Comparison of ENCODE assay signal across 8 cellular contexts in genomic region chr5:72166070-72166979, GRCh38. TPM values are rescaled to one million over a fixed set of nuclear protein-coding genes. Genes with fewer than 3 reads are reported as not detected.
A peak's percentile ranks its signal among the peaks of the same experiment; 100 is the strongest.
DNase-seq lines count a peak whose midpoint lies in the region; ATAC-seq, FAIRE-seq and TF ChIP-seq lines count a peak whose summit lies in the region.

No MANE protein-coding gene starts in this region.

- DNase-seq in NCI-H1105 treated with DMSO at 0.1 percent for 48 hours (lab: John Stamatoyannopoulos, UW) (peak; percentile 94), adrenal gland (peak; percentile 25 to 88 (median 28)), left ventricle myocardium inferior (peak; percentile 39), small intestine (peak; percentile 78), AML-193 (lab: John Stamatoyannopoulos, UW) (no peak), natural killer cell (no peak)
- no peak for DNase-seq in natural killer cell treated with Interleukin-12 subunit alpha and Interleukin-12 subunit beta and Interleukin-15 and Interleukin-18, amount 100 ng/mL, for 72 hours (ENCODE audit: low spot score)

- no peak for ATAC-seq in HG03095 (IDR thresholded peaks at IDR 0.05; ENCODE audit: unreplicated experiment)
- no peak for ATAC-seq in natural killer cell treated with Interleukin-12 subunit alpha and Interleukin-12 subunit beta and Interleukin-15 and Interleukin-18, amount 100 ng/mL, for 72 hours
- ATAC-seq in natural killer cell = no peak

- no peak overlapping the region for H3K27ac Mint-ChIP-seq in natural killer cell treated with Interleukin-12 subunit alpha and Interleukin-12 subunit beta and Interleukin-15 and Interleukin-18, amount 100 ng/mL, for 72 hours
- H3K27ac Mint-ChIP-seq in natural killer cell = no peak overlapping the region

- H3K36me3 Mint-ChIP-seq in natural killer cell treated with Interleukin-12 subunit alpha and Interleukin-12 subunit beta and Interleukin-15 and Interleukin-18, amount 100 ng/mL, for 72 hours = no peaks in the 10 kb centered on the region
- no peaks in the 10 kb centered on the region for H3K36me3 Mint-ChIP-seq in natural killer cell

- H3K4me1 ChIP-seq in adrenal gland (replicated peaks in 1 of 2) (peaks cover 0 to 23% of the 10 kb centered on the region in 2 donors), left ventricle myocardium inferior (peaks cover 43% of the 10 kb centered on the region), small intestine (ENCODE audit: control insufficient read depth in 2 of 2, insufficient read depth in 1 of 2, low read depth in 1 of 2, low read length in 1 of 2) (no peaks in the 10 kb centered on the region)

- H3K9me3 Mint-ChIP-seq in natural killer cell treated with Interleukin-12 subunit alpha and Interleukin-12 subunit beta and Interleukin-15 and Interleukin-18, amount 100 ng/mL, for 72 hours = no peaks in the 10 kb centered on the region
- H3K9me3 Mint-ChIP-seq in natural killer cell = no peaks in the 10 kb centered on the region

- H3K36me3 ChIP-seq in adrenal gland (replicated peaks in 1 of 2) (no peaks in the 10 kb centered on the region), left ventricle myocardium inferior (no peaks in the 10 kb centered on the region), small intestine (ENCODE audit: control insufficient read depth in 2 of 2, insufficient read depth in 2 of 2, low read length in 2 of 2) (no peaks in the 10 kb centered on the region)

- H3K4me3 ChIP-seq in adrenal gland (no peak overlapping the region), left ventricle myocardium inferior (peak overlapping the region; percentile 46), small intestine (ENCODE audit: low read depth in 1 of 2, low read length in 2 of 2) (no peak overlapping the region)

- H3K27ac ChIP-seq in adrenal gland = peak overlapping the region in 3 of 5 donors; percentile 8 to 71 (median 52)
- H3K27ac ChIP-seq in left ventricle myocardium inferior (replicated peaks) = peak overlapping the region; percentile 71
- H3K27ac ChIP-seq in small intestine (ENCODE audit: low read depth in 1 of 2, low read length in 1 of 2) = peak overlapping the region in 1 of 2 donors; percentile 22

- intact Hi-C loops in adrenal gland (cut with DNase I) = no loop called here
- intact Hi-C loops in left ventricle myocardium inferior (cut with micrococcal nuclease) = no loop called here
- intact Hi-C loops in natural killer cell (cut with micrococcal nuclease) = no loop called here

- no peaks in the 10 kb centered on the region for H3K9me3 ChIP-seq in adrenal gland (replicated peaks in 1 of 3)
- H3K9me3 ChIP-seq in left ventricle myocardium inferior (replicated peaks) = no peaks in the 10 kb centered on the region
- no peaks in the 10 kb centered on the region for H3K9me3 ChIP-seq in small intestine (ENCODE audit: control insufficient read depth, low read depth)

- H3K27me3 Mint-ChIP-seq in natural killer cell treated with Interleukin-12 subunit alpha and Interleukin-12 subunit beta and Interleukin-15 and Interleukin-18, amount 100 ng/mL, for 72 hours = peaks cover 31 to 68% of the 10 kb centered on the region in 2 donors
- peaks cover 27 to 42% of the 10 kb centered on the region in 2 donors for H3K27me3 Mint-ChIP-seq in natural killer cell (ENCODE audit: low read depth in 2 of 2)

- no peak for FAIRE-seq in small intestine (lab: Jason Lieb, UNC)

- H3K4me3 Mint-ChIP-seq in natural killer cell treated with Interleukin-12 subunit alpha and Interleukin-12 subunit beta and Interleukin-15 and Interleukin-18, amount 100 ng/mL, for 72 hours = no peak overlapping the region
- H3K4me3 Mint-ChIP-seq in natural killer cell = no peak overlapping the region

- TF ChIP-seq POLR2A in adrenal gland (IDR thresholded peaks at IDR 0.05) = no peak

- H3K4me1 Mint-ChIP-seq in natural killer cell treated with Interleukin-12 subunit alpha and Interleukin-12 subunit beta and Interleukin-15 and Interleukin-18, amount 100 ng/mL, for 72 hours (ENCODE audit: low read depth in 2 of 2) = no peaks in the 10 kb centered on the region
- H3K4me1 Mint-ChIP-seq in natural killer cell = no peaks in the 10 kb centered on the region

- H3K27me3 ChIP-seq in adrenal gland (no peaks in the 10 kb centered on the region), left ventricle myocardium inferior (ENCODE audit: low read depth) (no peaks in the 10 kb centered on the region), small intestine (ENCODE audit: control insufficient read depth in 2 of 2, insufficient read depth in 2 of 2, low read length in 2 of 2) (no peaks in the 10 kb centered on the region)

- TF ChIP-seq CTCF in adrenal gland (IDR thresholded peaks at IDR 0.05) (no peak), left ventricle myocardium inferior (IDR thresholded peaks at IDR 0.05; ENCODE audit: borderline replicate concordance) (no peak), natural killer cell (IDR thresholded peaks at IDR 0.05) (no peak)

- 54 to 68% (median 58%) methylated on average over 15 of the region's 15 CpGs for WGBS in adrenal gland, 4 donors
- 18 to 32% (median 29%) methylated on average over 15 of the region's 15 CpGs for WGBS in small intestine, 3 donors

RNA-seq across cellular contexts. Expression of gene MAP1B, which starts 59.0 kb away (rescaled TPM):
- total RNA-seq in adrenal gland (100 to 1,000 TPM in 3 of 8 donors, 10 to 100 TPM in 5; 51.2 to 258 (median 97.3) TPM), left ventricle myocardium inferior (73.2 TPM), natural killer cell (under 1 TPM in 2 of 3 donors, not detected in 1; 0.07 to 0.31 TPM)
- polyA plus RNA-seq in adrenal gland (10 to 100 TPM; 11.5 to 29.4 (median 29.3) TPM), small intestine (1 to 10 TPM in 2 of 3 donors, under 1 TPM in 1; 0.45 to 7.4 (median 1.1) TPM)
- under 1 TPM; 0.06 to 0.14 TPM for total RNA-seq in natural killer cell treated with Interleukin-12 subunit alpha and Interleukin-12 subunit beta and Interleukin-15 and Interleukin-18, amount 100 ng/mL, for 72 hours

Comparison
In these comparisons a context has a peak if more than half of its experiments do, and no peak if none do; other contexts are left out.
1. DNase-seq: peak in NCI-H1105 treated with DMSO at 0.1 percent for 48 hours (single experiment), adrenal gland (7 of 7), left ventricle myocardium inferior (single experiment) and small intestine (single experiment); none in AML-193 (0 of 2), natural killer cell treated with Interleukin-12 subunit alpha and Interleukin-12 subunit beta and Interleukin-15 and Interleukin-18, amount 100 ng/mL, for 72 hours (single experiment) and natural killer cell (single experiment).
2. RNA of gene MAP1B, which starts 59.0 kb away (total RNA-seq): 51.2 to 258 TPM in adrenal gland and 73.2 TPM in left ventricle myocardium inferior (single experiment); 0.06 to 0.14 TPM in natural killer cell treated with Interleukin-12 subunit alpha and Interleukin-12 subunit beta and Interleukin-15 and Interleukin-18, amount 100 ng/mL, for 72 hours and 0.07 to 0.31 TPM in natural killer cell; every median in the first group is over 10 times any median in the second.